In genomic region chr10:33800986-33801385, GRCh38 we compare ENCODE assay signal across 17 cellular contexts.
"Had no signal": no experiment of that assay in that cellular context is flagged by ENCODE, and none has a peak within 500 bp of the region (broad histone marks: within the 10 kb centered on the region; RNA-seq: fewer than 3 reads in every experiment).

No MANE protein-coding gene starts in this region.

- H3K27me3 ChIP-seq: breast epithelium, esophagus muscularis mucosa, neural progenitor cell, tibial artery, uterus had no signal

- H3K27ac Mint-ChIP-seq: activated T-helper 1 cell treated with anti-CD3 and anti-CD28 coated beads, Interleukin-12 subunit alpha, Interleukin-12 subunit beta, Interleukin-2, Interleukin-4 antibody, amounts not matched to agents 30 ng/mL and 10 ng/mL and 1 ng/mL, durations not matched to agents 14 hours and 24 hours and 36 hours had no signal

- H3K9ac ChIP-seq: neural progenitor cell had no signal

- H3K27ac ChIP-seq: breast epithelium, esophagus muscularis mucosa, neural progenitor cell, tibial artery, uterus had no signal

- H3K4me1 ChIP-seq: breast epithelium, uterus had no signal

- H3K9me3 Mint-ChIP-seq: neural progenitor cell had no signal

- H3K4me2 ChIP-seq: neural progenitor cell had no signal

- DNase-seq: activated CD4-positive, CD25-positive, alpha-beta regulatory T cell treated with anti-CD3 and anti-CD28 coated beads, Interleukin-2, amount 50 U/mL, for 72 hours; activated naive CD4-positive, alpha-beta T cell treated with Interleukin-2 at 50 U/mL for 16 hours; aorta; glutamatergic neuron; midbrain; small intestine; stimulated activated CD4-positive, alpha-beta T cell treated with anti-CD3 and anti-CD28 coated beads, Interleukin-4, amount 100 ng/mL, for 24 hours; stimulated activated naive CD4-positive, alpha-beta T cell; T-helper 1 cell; T1000; tibial artery; uterus had no signal

- H3K36me3 Mint-ChIP-seq: neural progenitor cell had no signal

- H3K4me3 Mint-ChIP-seq: activated T-helper 1 cell treated with anti-CD3 and anti-CD28 coated beads, Interleukin-12 subunit alpha, Interleukin-12 subunit beta, Interleukin-2, Interleukin-4 antibody, amounts not matched to agents 30 ng/mL and 10 ng/mL and 1 ng/mL, durations not matched to agents 14 hours and 24 hours and 36 hours; neural progenitor cell had no signal

- H3K4me3 ChIP-seq: breast epithelium, esophagus muscularis mucosa, lung, neural progenitor cell, tibial artery, uterus had no signal

- H3K9me3 ChIP-seq: breast epithelium, esophagus muscularis mucosa, tibial artery, uterus had no signal

- H3K36me3 ChIP-seq: breast epithelium, esophagus muscularis mucosa, neural progenitor cell, tibial artery, uterus had no signal
